ENCODE assay signal across 8 cellular contexts in genomic region chr2:138523673-138524042, GRCh38. TPM values are rescaled to one million over a fixed set of nuclear protein-coding genes. Genes with fewer than 3 reads are reported as not detected.
DNase-seq lines count a peak whose midpoint lies in the region; ATAC-seq and TF ChIP-seq lines count a peak whose summit lies in the region.
"Not testable (repeated sequence)": the region's sequence is repeated elsewhere in the genome, so short reads cannot be mapped to it uniquely, and the experiment has no call there.

No MANE protein-coding gene starts in this region.

- CTCF ChIA-PET in activated CD8-positive, alpha-beta T cell treated with anti-CD3 and anti-CD28 coated beads, Interleukin-2, amount 10 ng/mL, durations not matched to agents 7 days and 5 days (lab: Charles Lee), result not testable (repeated sequence)

- peak; percentile 38 for ATAC-seq in GM19438 (IDR thresholded peaks at IDR 0.05; ENCODE audit: low read depth, unreplicated experiment)
- ATAC-seq in HG03280 (IDR thresholded peaks at IDR 0.05; ENCODE audit: unreplicated experiment), result peak; percentile 39
- peak; percentile 68 for ATAC-seq in activated CD8-positive, alpha-beta T cell treated with anti-CD3 and anti-CD28 coated beads, Interleukin-2, amount 10 ng/mL, durations not matched to agents 7 days and 5 days
- ATAC-seq in left lung, result peak; percentile 16
- peak; percentile 62 for ATAC-seq in upper lobe of right lung

- H3K9me3 Mint-ChIP-seq in activated CD8-positive, alpha-beta T cell treated with anti-CD3 and anti-CD28 coated beads, Interleukin-2, amount 10 ng/mL, durations not matched to agents 7 days and 5 days (ENCODE audit: insufficient read depth), result not testable (repeated sequence)

- peak overlapping the region in 1 of 2 donors; percentile 29 for H3K27ac ChIP-seq in left lung
- H3K27ac ChIP-seq in upper lobe of right lung, result not testable (repeated sequence)

- H3K9me3 ChIP-seq in left lung, upper lobe of right lung: not testable (repeated sequence)

- intact Hi-C loops in left lung (cut with DNase I); upper lobe of right lung (cut with DNase I): not testable (repeated sequence)

- peak overlapping the region; percentile 67 for H3K27ac Mint-ChIP-seq in activated CD8-positive, alpha-beta T cell treated with anti-CD3 and anti-CD28 coated beads, Interleukin-2, amount 10 ng/mL, durations not matched to agents 7 days and 5 days

- TF ChIP-seq CTCF in GM12865 (IDR thresholded peaks at IDR 0.05; ENCODE audit: insufficient read depth, low read depth, low read length, missing control alignments); left lung (IDR thresholded peaks at IDR 0.05); upper lobe of right lung (IDR thresholded peaks at IDR 0.05): not testable (repeated sequence)

- H3K4me3 Mint-ChIP-seq in activated CD8-positive, alpha-beta T cell treated with anti-CD3 and anti-CD28 coated beads, Interleukin-2, amount 10 ng/mL, durations not matched to agents 7 days and 5 days, result not testable (repeated sequence)

- POLR2A ChIA-PET in activated CD8-positive, alpha-beta T cell treated with anti-CD3 and anti-CD28 coated beads, Interleukin-2, amount 10 ng/mL, durations not matched to agents 7 days and 5 days (lab: Charles Lee), result not testable (repeated sequence)

- not testable (repeated sequence) for H3K36me3 ChIP-seq in left lung, upper lobe of right lung

- H3K4me3 ChIP-seq in GM12865 (ENCODE audit: low read depth, low read length), result peak overlapping the region; percentile 49
- H3K4me3 ChIP-seq in left lung, upper lobe of right lung: not testable (repeated sequence)

- DNase-seq in GM12865 (ENCODE audit: low read depth), result peak; percentile 84
- peak; percentile 87 for DNase-seq in MV-4-11 (lab: John Stamatoyannopoulos, UW)
- peak; percentile 44 for DNase-seq in SIG-M5 treated with dmso at 0.1 percent for 504 hours (lab: John Stamatoyannopoulos, UW; ENCODE audit: unreplicated experiment)
- peak; percentile 53 for DNase-seq in activated CD8-positive, alpha-beta T cell treated with anti-CD3 and anti-CD28 coated beads, Interleukin-2, amount 10 ng/mL, durations not matched to agents 7 days and 5 days
- DNase-seq in left lung, upper lobe of right lung: not testable (repeated sequence)

- H3K4me1 Mint-ChIP-seq in activated CD8-positive, alpha-beta T cell treated with anti-CD3 and anti-CD28 coated beads, Interleukin-2, amount 10 ng/mL, durations not matched to agents 7 days and 5 days (ENCODE audit: low read depth), result peaks cover 22% of the 10 kb centered on the region

- not testable (repeated sequence) for H3K27me3 ChIP-seq in left lung, upper lobe of right lung

- H3K36me3 Mint-ChIP-seq in activated CD8-positive, alpha-beta T cell treated with anti-CD3 and anti-CD28 coated beads, Interleukin-2, amount 10 ng/mL, durations not matched to agents 7 days and 5 days (ENCODE audit: low read depth), result peaks cover 35% of the 10 kb centered on the region

- H3K27me3 Mint-ChIP-seq in activated CD8-positive, alpha-beta T cell treated with anti-CD3 and anti-CD28 coated beads, Interleukin-2, amount 10 ng/mL, durations not matched to agents 7 days and 5 days (ENCODE audit: low read depth), result not testable (repeated sequence)

- peaks cover 0 to 30% of the 10 kb centered on the region in 2 donors for H3K4me1 ChIP-seq in left lung
- peaks cover 17% of the 10 kb centered on the region for H3K4me1 ChIP-seq in upper lobe of right lung

RNA-seq across cellular contexts. Expression of gene SPOPL, which starts 22.1 kb away (rescaled TPM):
- total RNA-seq in activated CD8-positive, alpha-beta T cell treated with anti-CD3 and anti-CD28 coated beads, Interleukin-2, amount 10 ng/mL, durations not matched to agents 7 days and 5 days, result 10 to 100 TPM; 13.0 to 15.6 TPM
- total RNA-seq in left lung (10 to 100 TPM; 24.7 to 29.4 TPM), upper lobe of right lung (26.3 TPM)

Comparison
In these comparisons a context has a peak if more than half of its experiments do, and no peak if none do; other contexts are left out.
1. ATAC-seq: peak in every context shown above with its lines; median percentile 68 in activated CD8-positive, alpha-beta T cell treated with anti-CD3 and anti-CD28 coated beads, Interleukin-2, amount 10 ng/mL, durations not matched to agents 7 days and 5 days; 62 in upper lobe of right lung; 39 in HG03280; 38 in GM19438; 16 in left lung.